Comparison of ENCODE assay signal across 7 cellular contexts in genomic region chr7:66173002-66173401, GRCh38. TPM values are rescaled to one million over a fixed set of nuclear protein-coding genes. Genes with fewer than 3 reads are reported as not detected.
DNase-seq lines count a peak whose midpoint lies in the region; ATAC-seq and TF ChIP-seq lines count a peak whose summit lies in the region.
"Not testable (repeated sequence)": the region's sequence is repeated elsewhere in the genome, so short reads cannot be mapped to it uniquely, and the experiment has no call there.

No MANE protein-coding gene starts in this region.

- H3K27me3 Mint-ChIP-seq in activated B cell treated with CpG ODN at 0.5 μM for 24 hours; activated T-helper 17 cell treated with anti-CD3 and anti-CD28 coated beads, Interleukin-2, amount 50 U/mL, for 72 hours; memory B cell: not testable (repeated sequence)

- H3K4me3 ChIP-seq in BE2C (ENCODE audit: low read depth, low read length); mammary epithelial cell (replicated peaks in 1 of 3; ENCODE audit: insufficient read depth in 1 of 3, low read depth in 2 of 3, low read length in 3 of 3): not testable (repeated sequence)

- WGBS in mammary epithelial cell (ENCODE audit: low coverage, missing lambda C conversion rate), result 90% methylated on average over 5 of the region's 5 CpGs

- not testable (repeated sequence) for H3K9me3 ChIP-seq in BE2C; mammary epithelial cell (replicated peaks; ENCODE audit: insufficient read depth, low read length)

- not testable (repeated sequence) for H3K4me2 ChIP-seq in mammary epithelial cell (ENCODE audit: insufficient read depth, low read depth, low read length)

- in situ Hi-C loops in mammary epithelial cell (cut with MboI; ENCODE audit: low sequenced_read_pairs in 2 of 2), result not testable (repeated sequence)

- not testable (repeated sequence) for TF ChIP-seq CTCF in BE2C (IDR thresholded peaks at IDR 0.05; ENCODE audit: low read depth, low read length); activated B cell treated with CpG ODN at 0.5 μM for 24 hours (IDR thresholded peaks at IDR 0.05); mammary epithelial cell (conservative IDR thresholded peaks at IDR 0.05 in 1 of 2, IDR thresholded peaks at IDR 0.05 in 1 of 2; ENCODE audit: extremely low read depth in 1 of 2, insufficient read depth in 1 of 2, low read depth in 1 of 2, low read length in 2 of 2)

- ATAC-seq in activated B cell treated with CpG ODN at 0.5 μM for 24 hours (ENCODE audit: low read depth), result peak; percentile 31
- ATAC-seq in activated T-helper 17 cell treated with anti-CD3 and anti-CD28 coated beads, Interleukin-2, amount 50 U/mL, for 72 hours (replicated peaks), result peak; percentile 46
- peak; percentile 35 for ATAC-seq in memory B cell (ENCODE audit: low read depth)

- CTCF ChIA-PET in activated B cell treated with CpG ODN at 0.5 μM for 24 hours (lab: Charles Lee); mammary epithelial cell (lab: Charles Lee; ENCODE audit: low non-redundant PET): not testable (repeated sequence)

- peak; percentile 16 for DNase-seq in BE2C
- DNase-seq in NCI-H1105 (lab: John Stamatoyannopoulos, UW), result peak; percentile 35
- DNase-seq in NCI-H748 (lab: John Stamatoyannopoulos, UW; ENCODE audit: unreplicated experiment), result peak; percentile 13
- not testable (repeated sequence) for DNase-seq in activated B cell treated with CpG ODN at 0.5 μM for 24 hours; memory B cell (ENCODE audit: low spot score in 2 of 2)
- peak; percentile 38 for DNase-seq in mammary epithelial cell

- H3K36me3 Mint-ChIP-seq in activated B cell treated with CpG ODN at 0.5 μM for 24 hours (ENCODE audit: low read depth); activated T-helper 17 cell treated with anti-CD3 and anti-CD28 coated beads, Interleukin-2, amount 50 U/mL, for 72 hours (ENCODE audit: low read depth); memory B cell: not testable (repeated sequence)

- dilution Hi-C loops in mammary epithelial cell (cut with HindIII; ENCODE audit: low sequenced_read_pairs), result not testable (repeated sequence)

- intact Hi-C loops in activated B cell treated with CpG ODN at 0.5 μM for 24 hours (cut with micrococcal nuclease); mammary epithelial cell (cut with micrococcal nuclease): not testable (repeated sequence)

- not testable (repeated sequence) for H3K9ac ChIP-seq in mammary epithelial cell (ENCODE audit: insufficient read depth, low read length)

- H3K9me3 Mint-ChIP-seq in activated B cell treated with CpG ODN at 0.5 μM for 24 hours; activated T-helper 17 cell treated with anti-CD3 and anti-CD28 coated beads, Interleukin-2, amount 50 U/mL, for 72 hours; memory B cell: not testable (repeated sequence)

- H3K27ac ChIP-seq in mammary epithelial cell (ENCODE audit: insufficient read depth, low read depth, low read length), result not testable (repeated sequence)

- not testable (repeated sequence) for H3K4me3 Mint-ChIP-seq in activated B cell treated with CpG ODN at 0.5 μM for 24 hours; activated T-helper 17 cell treated with anti-CD3 and anti-CD28 coated beads, Interleukin-2, amount 50 U/mL, for 72 hours; memory B cell

- not testable (repeated sequence) for H2AFZ ChIP-seq in mammary epithelial cell (ENCODE audit: low read depth, low read length)

- H4K20me1 ChIP-seq in mammary epithelial cell (ENCODE audit: insufficient read depth, low read length), result not testable (repeated sequence)

- POLR2A ChIA-PET in activated B cell treated with CpG ODN at 0.5 μM for 24 hours (lab: Charles Lee), result not testable (repeated sequence)

- not testable (repeated sequence) for H3K79me2 ChIP-seq in mammary epithelial cell (ENCODE audit: insufficient read depth, low read length)

- H3K4me1 ChIP-seq in BE2C; mammary epithelial cell (ENCODE audit: insufficient read depth, low read length): not testable (repeated sequence)

- not testable (repeated sequence) for H3K4me1 Mint-ChIP-seq in activated B cell treated with CpG ODN at 0.5 μM for 24 hours; activated T-helper 17 cell treated with anti-CD3 and anti-CD28 coated beads, Interleukin-2, amount 50 U/mL, for 72 hours; memory B cell

- not testable (repeated sequence) for H3K27me3 ChIP-seq in BE2C; mammary epithelial cell (ENCODE audit: insufficient read depth, low read length)

- H3K27ac Mint-ChIP-seq in activated B cell treated with CpG ODN at 0.5 μM for 24 hours; activated T-helper 17 cell treated with anti-CD3 and anti-CD28 coated beads, Interleukin-2, amount 50 U/mL, for 72 hours: not testable (repeated sequence)
- peak overlapping the region; percentile 17 for H3K27ac Mint-ChIP-seq in memory B cell

- not testable (repeated sequence) for H3K36me3 ChIP-seq in BE2C; mammary epithelial cell (ENCODE audit: insufficient read depth, low read length)

- BruUV-seq in mammary epithelial cell (replicated peaks; lab: Mats Ljungman, UMichigan), result not testable (repeated sequence)

RNA-seq across cellular contexts. Expression of gene TPST1, which starts 32.1 kb away (rescaled TPM):
- 21.7 TPM for polyA plus RNA-seq in BE2C (2012; ENCODE audit: insufficient read depth, insufficient read length, low read depth)
- total RNA-seq in activated B cell treated with CpG ODN at 0.5 μM for 24 hours, result 5.6 and 6.5 TPM in 2 replicates
- under 1 TPM; 0.84 to 0.93 TPM for total RNA-seq in activated T-helper 17 cell treated with anti-CD3 and anti-CD28 coated beads, Interleukin-2, amount 50 U/mL, for 72 hours
- 10 to 100 TPM; 36.8 to 90.7 TPM for total RNA-seq in mammary epithelial cell
- polyA plus RNA-seq in mammary epithelial cell, result 40.2 TPM
- polyA minus RNA-seq in mammary epithelial cell, result 52.2 TPM

RNA-seq across cellular contexts. Expression of gene CRCP, which starts 58.4 kb away (rescaled TPM):
- 68.8 TPM for polyA plus RNA-seq in BE2C (2012; ENCODE audit: insufficient read depth, insufficient read length, low read depth)
- total RNA-seq in activated B cell treated with CpG ODN at 0.5 μM for 24 hours (40.8 and 42.5 TPM in 2 replicates), mammary epithelial cell (10 to 100 TPM; 34.7 to 35.3 TPM)
- total RNA-seq in activated T-helper 17 cell treated with anti-CD3 and anti-CD28 coated beads, Interleukin-2, amount 50 U/mL, for 72 hours, result 10 to 100 TPM; 19.6 to 25.7 TPM
- polyA plus RNA-seq in mammary epithelial cell, result 34.1 TPM
- 123 TPM for polyA minus RNA-seq in mammary epithelial cell
